Comparison of ENCODE assay signal across 18 cellular contexts in the genomic region with DNA sequence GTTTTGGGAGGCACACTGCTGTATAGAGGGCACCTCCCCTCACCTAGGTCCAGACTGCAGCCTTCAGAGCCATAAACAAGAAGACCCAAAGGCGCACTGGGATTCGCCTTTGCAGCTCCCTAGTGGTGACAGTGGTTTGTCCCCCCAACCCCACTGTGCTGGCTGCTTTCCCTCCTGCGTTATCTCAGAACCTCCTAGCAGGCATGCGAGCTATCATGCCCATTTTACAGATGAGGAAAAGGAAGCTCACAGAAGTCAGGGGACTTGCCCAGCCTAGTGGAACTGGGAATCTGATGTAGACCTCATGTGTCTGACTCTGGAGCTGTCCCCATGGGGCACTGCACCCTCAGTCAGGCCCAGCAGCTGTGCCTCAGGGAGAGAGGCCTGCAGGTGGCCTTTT.
"Had no signal": no experiment of that assay in that cellular context is flagged by ENCODE, and none has a peak within 500 bp of the region (broad histone marks: within the 10 kb centered on the region; RNA-seq: fewer than 3 reads in every experiment).

No MANE protein-coding gene starts in this region.

- H3K27me3 Mint-ChIP-seq: activated naive CD8-positive, alpha-beta T cell treated with anti-CD3 and anti-CD28 coated beads, Interleukin-2, amount 10 ng/mL, durations not matched to agents 7 days and 5 days; type B pancreatic cell had no signal

- H2AFZ ChIP-seq: hepatocyte had no signal

- H3K9me3 ChIP-seq: esophagus muscularis mucosa, left ventricle myocardium inferior, testis had no signal

- H3K27me3 ChIP-seq: esophagus muscularis mucosa, hepatocyte, testis had no signal

- H3K27ac Mint-ChIP-seq: activated naive CD4-positive, alpha-beta T cell treated with anti-CD3 and anti-CD28 coated beads for 36 hours; activated naive CD8-positive, alpha-beta T cell treated with anti-CD3 and anti-CD28 coated beads, Interleukin-2, amount 10 ng/mL, durations not matched to agents 7 days and 5 days had no signal

- H3K4me3 Mint-ChIP-seq: activated naive CD4-positive, alpha-beta T cell treated with anti-CD3 and anti-CD28 coated beads for 36 hours; activated naive CD8-positive, alpha-beta T cell treated with anti-CD3 and anti-CD28 coated beads, Interleukin-2, amount 10 ng/mL, durations not matched to agents 7 days and 5 days; type B pancreatic cell; WTC11 had no signal

- H3K9me3 Mint-ChIP-seq: activated naive CD4-positive, alpha-beta T cell treated with anti-CD3 and anti-CD28 coated beads for 36 hours; activated naive CD8-positive, alpha-beta T cell treated with anti-CD3 and anti-CD28 coated beads, Interleukin-2, amount 10 ng/mL, durations not matched to agents 7 days and 5 days; type B pancreatic cell; WTC11 had no signal

- ATAC-seq: sciatic nerve, WTC11 had no signal

- H3K27ac ChIP-seq: coronary artery, esophagus muscularis mucosa, left ventricle myocardium inferior, testis had no signal

- H3K4me3 ChIP-seq: coronary artery, esophagus muscularis mucosa, hepatocyte, left ventricle myocardium inferior, smooth muscle cell, testis had no signal

- H3K4me1 ChIP-seq: esophagus muscularis mucosa, left ventricle myocardium inferior had no signal

- H3K36me3 Mint-ChIP-seq: WTC11 had no signal

- H3K4me2 ChIP-seq: hepatocyte, smooth muscle cell had no signal

- DNase-seq: activated naive CD4-positive, alpha-beta T cell treated with anti-CD3 and anti-CD28 coated beads for 36 hours; activated naive CD8-positive, alpha-beta T cell treated with anti-CD3 and anti-CD28 coated beads, Interleukin-2, amount 10 ng/mL, durations not matched to agents 7 days and 5 days; activated T-cell treated with anti-CD3 and anti-CD28 coated beads, Interleukin-2, amount 50 U/mL, for 1 hour; amniotic stem cell; glutamatergic neuron; kidney glomerular epithelial cell; left ventricle myocardium inferior; occipital lobe; stimulated activated CD4-positive, alpha-beta T cell treated with anti-CD3 and anti-CD28 coated beads, Interleukin-15, amount 100 ng/mL, for 24 hours; stimulated activated naive CD4-positive, alpha-beta T cell; testis had no signal
